In the genomic region with DNA sequence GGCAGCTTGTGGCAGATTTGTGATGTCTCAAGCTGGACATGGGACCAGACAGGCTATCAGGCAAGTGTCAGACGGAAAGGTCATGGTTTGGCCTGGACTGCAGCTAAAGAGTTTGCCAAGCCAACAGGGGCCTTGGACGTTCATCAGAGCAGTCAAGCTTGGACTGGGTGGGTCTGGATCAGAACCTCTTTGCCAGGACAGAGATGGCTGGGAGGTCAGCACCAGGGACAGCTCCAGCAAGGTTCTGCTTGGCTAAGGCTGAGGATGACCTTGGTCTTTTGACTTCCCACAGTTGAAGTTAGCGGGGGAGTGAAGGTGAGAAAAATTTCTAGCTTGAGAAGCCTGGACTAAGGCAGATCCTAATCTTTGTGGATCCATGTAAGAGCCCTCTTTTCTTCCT, we compare ENCODE assay signal across 1 cellular context.
TF ChIP-seq lines count a peak whose summit lies in the region.

No MANE protein-coding gene starts in this region.

TF ChIP-seq in GM12878, 131 proteins besides CTCF, POLR2A, EP300 and RAD21 (continued from another document):
- TF ChIP-seq, protein P1, sequence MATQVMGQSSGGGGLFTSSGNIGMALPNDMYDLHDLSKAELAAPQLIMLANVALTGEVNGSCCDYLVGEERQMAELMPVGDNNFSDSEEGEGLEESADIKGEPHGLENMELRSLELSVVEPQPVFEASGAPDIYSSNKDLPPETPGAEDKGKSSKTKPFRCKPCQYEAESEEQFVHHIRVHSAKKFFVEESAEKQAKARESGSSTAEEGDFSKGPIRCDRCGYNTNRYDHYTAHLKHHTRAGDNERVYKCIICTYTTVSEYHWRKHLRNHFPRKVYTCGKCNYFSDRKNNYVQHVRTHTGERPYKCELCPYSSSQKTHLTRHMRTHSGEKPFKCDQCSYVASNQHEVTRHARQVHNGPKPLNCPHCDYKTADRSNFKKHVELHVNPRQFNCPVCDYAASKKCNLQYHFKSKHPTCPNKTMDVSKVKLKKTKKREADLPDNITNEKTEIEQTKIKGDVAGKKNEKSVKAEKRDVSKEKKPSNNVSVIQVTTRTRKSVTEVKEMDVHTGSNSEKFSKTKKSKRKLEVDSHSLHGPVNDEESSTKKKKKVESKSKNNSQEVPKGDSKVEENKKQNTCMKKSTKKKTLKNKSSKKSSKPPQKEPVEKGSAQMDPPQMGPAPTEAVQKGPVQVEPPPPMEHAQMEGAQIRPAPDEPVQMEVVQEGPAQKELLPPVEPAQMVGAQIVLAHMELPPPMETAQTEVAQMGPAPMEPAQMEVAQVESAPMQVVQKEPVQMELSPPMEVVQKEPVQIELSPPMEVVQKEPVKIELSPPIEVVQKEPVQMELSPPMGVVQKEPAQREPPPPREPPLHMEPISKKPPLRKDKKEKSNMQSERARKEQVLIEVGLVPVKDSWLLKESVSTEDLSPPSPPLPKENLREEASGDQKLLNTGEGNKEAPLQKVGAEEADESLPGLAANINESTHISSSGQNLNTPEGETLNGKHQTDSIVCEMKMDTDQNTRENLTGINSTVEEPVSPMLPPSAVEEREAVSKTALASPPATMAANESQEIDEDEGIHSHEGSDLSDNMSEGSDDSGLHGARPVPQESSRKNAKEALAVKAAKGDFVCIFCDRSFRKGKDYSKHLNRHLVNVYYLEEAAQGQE (IDR thresholded peaks at IDR 0.05; ENCODE audit: low read depth, low read length): peak; percentile 92
- 0 out of 2 replicates have a peak, but pooled peaks have one; percentile 19 for TF ChIP-seq PAX5 (IDR thresholded peaks at IDR 0.05; ENCODE audit: borderline replicate concordance, low read depth, low read length)
